In genomic region chr12:12528361-12529092, GRCh38 we compare ENCODE assay signal across 15 cellular contexts. TPM values are rescaled to one million over a fixed set of nuclear protein-coding genes. Genes with fewer than 3 reads are reported as not detected.
DNase-seq lines count a peak whose midpoint lies in the region; ATAC-seq, FAIRE-seq and TF ChIP-seq lines count a peak whose summit lies in the region.
"Had no signal": no experiment of that assay in that cellular context is flagged by ENCODE, and none has a peak within 500 bp of the region (broad histone marks: within the 10 kb centered on the region; RNA-seq: fewer than 3 reads in every experiment).

No MANE protein-coding gene starts in this region.

- H3K27me3 Mint-ChIP-seq in activated T-cell treated with anti-CD3 and anti-CD28 coated beads, Interleukin-2, amount 50 U/mL, for 72 hours (ENCODE audit: low read depth) = no peaks in the 10 kb centered on the region
- no peaks in the 10 kb centered on the region for H3K27me3 Mint-ChIP-seq in WTC11 (ENCODE audit: low read depth)
- no peaks in the 10 kb centered on the region for H3K27me3 Mint-ChIP-seq in stimulated activated naive B cell treated with anti-CD40 and anti-IgM and Interleukin-4, amounts not matched to agents 10 μg/mL and 1 μg/mL and 100 μg/mL, for 72 hours

- no TSS peak for BruUV-seq in endothelial cell of umbilical vein (replicated peaks; lab: Mats Ljungman, UMichigan)

- H3K4me1 ChIP-seq in endothelial cell of umbilical vein (ENCODE audit: control insufficient read depth, extremely low read depth, insufficient read depth, low read length) = peaks cover 10% of the 10 kb centered on the region
- H3K4me1 ChIP-seq in gastrocnemius medialis = peaks cover 50 to 52% of the 10 kb centered on the region in 2 donors

- H3K9me3 ChIP-seq in endothelial cell of umbilical vein (replicated peaks; ENCODE audit: control insufficient read depth, insufficient read depth, low read length) (no peaks in the 10 kb centered on the region), gastrocnemius medialis (no peaks in the 10 kb centered on the region)
- H3K9me3 ChIP-seq: heart left ventricle, left lung, ovary had no signal

- no peaks in the 10 kb centered on the region for H3K36me3 ChIP-seq in endothelial cell of umbilical vein (ENCODE audit: control insufficient read depth in 2 of 2, extremely low read depth in 1 of 2, insufficient read depth in 2 of 2, low read length in 2 of 2)
- H3K36me3 ChIP-seq in gastrocnemius medialis = no peaks in the 10 kb centered on the region
- H3K36me3 ChIP-seq: heart left ventricle, left lung, ovary had no signal

- no peak for TF ChIP-seq POLR2A in endothelial cell of umbilical vein (IDR thresholded peaks at IDR 0.05; ENCODE audit: low read depth, low read length)
- TF ChIP-seq POLR2A in gastrocnemius medialis (IDR thresholded peaks at IDR 0.05) = no peak

- no peak for DNase-seq in activated T-cell treated with anti-CD3 and anti-CD28 coated beads, Interleukin-2, amount 50 U/mL, for 72 hours
- DNase-seq in activated T-cell treated with anti-CD3 and anti-CD28 coated beads for 4 hours (no peak), WTC11 (ENCODE audit: low spot score) (no peak), endothelial cell of umbilical vein (ENCODE audit: low read depth, low spot score) (peak; percentile 72), gastrocnemius medialis (no peak), HUDEP-2 (lab: John Stamatoyannopoulos, UW; ENCODE audit: unreplicated experiment in 76 of 76) (no peak)
- DNase-seq in stimulated activated naive B cell treated with anti-CD40 and anti-IgM and Interleukin-4, amounts not matched to agents 10 μg/mL and 1 μg/mL and 100 μg/mL, for 72 hours = no peak
- DNase-seq: EL, heart left ventricle, HFFc6, left lung, NCI-H2029, ovary had no signal

- FAIRE-seq in endothelial cell of umbilical vein (lab: Jason Lieb, UNC) = peak; percentile 8
- FAIRE-seq: astrocyte had no signal

- H3K79me2 ChIP-seq in endothelial cell of umbilical vein (ENCODE audit: control insufficient read depth, insufficient read depth, low read length) = no peaks in the 10 kb centered on the region

- H3K9ac ChIP-seq in endothelial cell of umbilical vein (replicated peaks; ENCODE audit: extremely low read depth, insufficient read depth, low read length) = no peak overlapping the region

- in situ Hi-C loops in gastrocnemius medialis (cut with MboI; ENCODE audit: low sequenced_read_pairs in 4 of 4) = no loop called here

- peak overlapping the region; percentile 35 to 52 for H3K4me3 Mint-ChIP-seq in activated T-cell treated with anti-CD3 and anti-CD28 coated beads, Interleukin-2, amount 50 U/mL, for 72 hours
- no peak overlapping the region for H3K4me3 Mint-ChIP-seq in WTC11
- H3K4me3 Mint-ChIP-seq in stimulated activated naive B cell treated with anti-CD40 and anti-IgM and Interleukin-4, amounts not matched to agents 10 μg/mL and 1 μg/mL and 100 μg/mL, for 72 hours = no peak overlapping the region
- H3K4me3 Mint-ChIP-seq: HFFc6 had no signal

- dilution Hi-C loops in endothelial cell of umbilical vein (cut with MboI; ENCODE audit: extremely low pct_ligation_motif_present, low sequenced_read_pairs) = no loop called here

- intact Hi-C loops in endothelial cell of umbilical vein (cut with micrococcal nuclease) = no loop called here
- intact Hi-C loops in gastrocnemius medialis (cut with DNase I; ENCODE audit: low total_unique reads) = no loop called here

- no peaks in the 10 kb centered on the region for H3K9me1 ChIP-seq in endothelial cell of umbilical vein (replicated peaks; ENCODE audit: control insufficient read depth, extremely low read depth, insufficient read depth, low read length)

- no peak for TF ChIP-seq CTCF in WTC11 (IDR thresholded peaks at IDR 0.05)
- TF ChIP-seq CTCF in endothelial cell of umbilical vein (IDR thresholded peaks at IDR 0.05; ENCODE audit: extremely low read depth in 1 of 2, insufficient read depth in 1 of 2, low read depth in 1 of 2, low read length in 2 of 2) = no peak
- no peak for TF ChIP-seq CTCF in gastrocnemius medialis (IDR thresholded peaks at IDR 0.05 in 4 of 5, conservative IDR thresholded peaks at IDR 0.05 in 1 of 5)

- POLR2A ChIA-PET in WTC11 (lab: Charles Lee) = no interaction called here
- POLR2A ChIA-PET in endothelial cell of umbilical vein (lab: Charles Lee) = no interaction called here

- CTCF ChIA-PET in WTC11 (lab: Charles Lee) (interaction anchor here (2.0 kb wide), 1 partner anchor 34 kb away, joined by 4 read pairs; the partner anchor contains the start of gene DUSP16), endothelial cell of umbilical vein (lab: Charles Lee) (interaction anchor here (1.5 kb wide), 1 partner anchor 9 kb away, joined by 5 read pairs; no protein-coding TSS in a partner anchor)

- H3K36me3 Mint-ChIP-seq in activated T-cell treated with anti-CD3 and anti-CD28 coated beads, Interleukin-2, amount 50 U/mL, for 72 hours (ENCODE audit: insufficient read depth in 2 of 2) = peaks cover 0 to 4% of the 10 kb centered on the region in 2 donors
- peaks cover 6% of the 10 kb centered on the region; the same call in 1 of the 2 replicates for H3K36me3 Mint-ChIP-seq in WTC11
- no peaks in the 10 kb centered on the region for H3K36me3 Mint-ChIP-seq in stimulated activated naive B cell treated with anti-CD40 and anti-IgM and Interleukin-4, amounts not matched to agents 10 μg/mL and 1 μg/mL and 100 μg/mL, for 72 hours

- no peak overlapping the region for H3K4me3 ChIP-seq in endothelial cell of umbilical vein (replicated peaks in 1 of 3; ENCODE audit: insufficient read depth in 1 of 3, low read depth in 1 of 3, low read length in 3 of 3)
- no peak overlapping the region for H3K4me3 ChIP-seq in gastrocnemius medialis
- H3K4me3 ChIP-seq: heart left ventricle, left lung, ovary had no signal

- H4K20me1 ChIP-seq in endothelial cell of umbilical vein (replicated peaks; ENCODE audit: control insufficient read depth, extremely low read depth, insufficient read depth, low read length) = no peaks in the 10 kb centered on the region

- H3K4me1 Mint-ChIP-seq in activated T-cell treated with anti-CD3 and anti-CD28 coated beads, Interleukin-2, amount 50 U/mL, for 72 hours (ENCODE audit: low read depth) = peaks cover 43% of the 10 kb centered on the region
- peaks cover 42% of the 10 kb centered on the region for H3K4me1 Mint-ChIP-seq in WTC11
- H3K4me1 Mint-ChIP-seq in stimulated activated naive B cell treated with anti-CD40 and anti-IgM and Interleukin-4, amounts not matched to agents 10 μg/mL and 1 μg/mL and 100 μg/mL, for 72 hours = peaks cover 0 to 6% of the 10 kb centered on the region in 2 donors

- no peaks in the 10 kb centered on the region for H3K9me3 Mint-ChIP-seq in activated T-cell treated with anti-CD3 and anti-CD28 coated beads, Interleukin-2, amount 50 U/mL, for 72 hours
- no peaks in the 10 kb centered on the region for H3K9me3 Mint-ChIP-seq in WTC11
- no peaks in the 10 kb centered on the region for H3K9me3 Mint-ChIP-seq in stimulated activated naive B cell treated with anti-CD40 and anti-IgM and Interleukin-4, amounts not matched to agents 10 μg/mL and 1 μg/mL and 100 μg/mL, for 72 hours
- H3K9me3 Mint-ChIP-seq: HFFc6 had no signal

- H3K4me2 ChIP-seq in endothelial cell of umbilical vein (ENCODE audit: insufficient read depth, low read length) = no peak overlapping the region

- ATAC-seq in activated T-cell treated with anti-CD3 and anti-CD28 coated beads, Interleukin-2, amount 50 U/mL, for 72 hours (replicated peaks in 1 of 2) = peak; percentile 53 to 57
- ATAC-seq in WTC11 (no peak), gastrocnemius medialis (no peak), GM18519 (IDR thresholded peaks at IDR 0.05; ENCODE audit: low FRiP score, unreplicated experiment) (no peak)
- ATAC-seq in stimulated activated naive B cell treated with anti-CD40 and anti-IgM and Interleukin-4, amounts not matched to agents 10 μg/mL and 1 μg/mL and 100 μg/mL, for 72 hours (replicated peaks) = no peak

- H3K27me3 ChIP-seq in endothelial cell of umbilical vein (ENCODE audit: control insufficient read depth in 2 of 2, insufficient read depth in 2 of 2, low read length in 2 of 2) (no peaks in the 10 kb centered on the region), gastrocnemius medialis (no peaks in the 10 kb centered on the region)
- H3K27me3 ChIP-seq: heart left ventricle, left lung, ovary had no signal

- H3K27ac Mint-ChIP-seq in activated T-cell treated with anti-CD3 and anti-CD28 coated beads, Interleukin-2, amount 50 U/mL, for 72 hours = peak overlapping the region; percentile 82
- H3K27ac Mint-ChIP-seq in WTC11 = peak overlapping the region; percentile 67
- H3K27ac Mint-ChIP-seq in stimulated activated naive B cell treated with anti-CD40 and anti-IgM and Interleukin-4, amounts not matched to agents 10 μg/mL and 1 μg/mL and 100 μg/mL, for 72 hours = no peak overlapping the region
- H3K27ac Mint-ChIP-seq: HFFc6 had no signal

- H2AFZ ChIP-seq in endothelial cell of umbilical vein (ENCODE audit: low read depth, low read length) = no peak overlapping the region

- H3K27ac ChIP-seq in endothelial cell of umbilical vein (ENCODE audit: insufficient read depth, low read depth, low read length) (no peak overlapping the region), gastrocnemius medialis (peak overlapping the region in 3 of 4 donors; percentile 10 to 45 (median 30))
- H3K27ac ChIP-seq: left lung, ovary had no signal

TF ChIP-seq in endothelial cell of umbilical vein, 7 proteins besides CTCF, POLR2A, EP300 and RAD21:
- TF ChIP-seq FOS (IDR thresholded peaks at IDR 0.05; ENCODE audit: borderline replicate concordance, insufficient read depth, low read length) (no peak), POLR2AphosphoS5 (IDR thresholded peaks at IDR 0.05; ENCODE audit: insufficient read depth, low read depth, low read length) (no peak), GATA2 (IDR thresholded peaks at IDR 0.05; ENCODE audit: insufficient read depth, insufficient read length, low read depth, low read length) (no peak), EZH2 (IDR thresholded peaks at IDR 0.05; ENCODE audit: borderline replicate concordance, low read depth, low read length, severe bottlenecking) (no peak)

RNA-seq across cellular contexts. Expression of gene DUSP16, which starts 34.1 kb away (rescaled TPM):
- 100 to 1,000 TPM; 105 to 129 TPM for total RNA-seq in activated T-cell treated with anti-CD3 and anti-CD28 coated beads, Interleukin-2, amount 50 U/mL, for 72 hours
- total RNA-seq in WTC11 (2021) (51.9 to 52.5 TPM (median 52.4 TPM) in 3 replicates), endothelial cell of umbilical vein (12.7 and 19.5 TPM in 2 replicates), gastrocnemius medialis (10 to 100 TPM; 10.9 to 15.7 (median 13.3) TPM)
- 7.0 and 7.4 TPM in 2 replicates for polyA plus RNA-seq in endothelial cell of umbilical vein
- 7.0 and 8.0 TPM in 2 replicates for polyA plus RNA-seq in endothelial cell of umbilical vein (2011; cell fraction: cytosol; rRNA removed)
- polyA plus RNA-seq in endothelial cell of umbilical vein (2011; cell fraction: nucleus; rRNA removed) = 6.7 TPM in 2 replicates
- polyA plus RNA-seq in endothelial cell of umbilical vein (2012) = 9.5 and 10.6 TPM in 2 replicates
- 22.5 and 29.6 TPM in 2 replicates for polyA minus RNA-seq in endothelial cell of umbilical vein
- polyA minus RNA-seq in endothelial cell of umbilical vein (2011; cell fraction: cytosol; rRNA and poly(A)+ RNA removed) = 10.1 TPM
- 7.2 and 15.1 TPM in 2 replicates for polyA minus RNA-seq in endothelial cell of umbilical vein (2011; cell fraction: nucleus; rRNA and poly(A)+ RNA removed)

Comparison
In these comparisons a context has a peak if more than half of its experiments do, and no peak if none do; other contexts are left out.
1. ATAC-seq: peak in activated T-cell treated with anti-CD3 and anti-CD28 coated beads, Interleukin-2, amount 50 U/mL, for 72 hours (2 of 2); none in WTC11 (single experiment), gastrocnemius medialis (0 of 2), GM18519 (single experiment) and stimulated activated naive B cell treated with anti-CD40 and anti-IgM and Interleukin-4, amounts not matched to agents 10 μg/mL and 1 μg/mL and 100 μg/mL, for 72 hours (0 of 2).
2. H3K4me3 Mint-ChIP-seq: peak in activated T-cell treated with anti-CD3 and anti-CD28 coated beads, Interleukin-2, amount 50 U/mL, for 72 hours (2 of 2); none in WTC11 (single experiment) and stimulated activated naive B cell treated with anti-CD40 and anti-IgM and Interleukin-4, amounts not matched to agents 10 μg/mL and 1 μg/mL and 100 μg/mL, for 72 hours (0 of 2).